Comparison of ENCODE assay signal across 18 cellular contexts in genomic region chr20:44468044-44468782, GRCh38.
"Had no signal": no experiment of that assay in that cellular context is flagged by ENCODE, and none has a peak within 500 bp of the region (broad histone marks: within the 10 kb centered on the region; RNA-seq: fewer than 3 reads in every experiment).

No MANE protein-coding gene starts in this region.

- H3K27me3 ChIP-seq: upper lobe of left lung had no signal

- H3K27ac Mint-ChIP-seq: activated naive CD4-positive, alpha-beta T cell treated with anti-CD3 and anti-CD28 coated beads, Interleukin-2, amount 50 U/mL, for 72 hours; activated T-cell treated with anti-CD3 and anti-CD28 coated beads, Interleukin-2, amount 50 U/mL, for 72 hours; mesothelial cell of epicardium; natural killer cell treated with Interleukin-12 subunit alpha and Interleukin-12 subunit beta and Interleukin-15 and Interleukin-18, amount 100 ng/mL, for 72 hours; stimulated activated naive CD8-positive, alpha-beta T cell treated with anti-CD3 and anti-CD28 coated beads, Interleukin-15, Interleukin-2, amounts not matched to agents 100 ng/mL and 50 ng/mL, for 24 hours had no signal

- H3K9me3 ChIP-seq: lower lobe of right lung, upper lobe of left lung had no signal

- H3K9me3 Mint-ChIP-seq: activated naive CD4-positive, alpha-beta T cell treated with anti-CD3 and anti-CD28 coated beads, Interleukin-2, amount 50 U/mL, for 72 hours; activated T-cell treated with anti-CD3 and anti-CD28 coated beads, Interleukin-2, amount 50 U/mL, for 72 hours; mesothelial cell of epicardium; natural killer cell treated with Interleukin-12 subunit alpha and Interleukin-12 subunit beta and Interleukin-15 and Interleukin-18, amount 100 ng/mL, for 72 hours; stimulated activated naive CD8-positive, alpha-beta T cell treated with anti-CD3 and anti-CD28 coated beads, Interleukin-15, Interleukin-2, amounts not matched to agents 100 ng/mL and 50 ng/mL, for 24 hours had no signal

- H3K27me3 Mint-ChIP-seq: natural killer cell treated with Interleukin-12 subunit alpha and Interleukin-12 subunit beta and Interleukin-15 and Interleukin-18, amount 100 ng/mL, for 72 hours; stimulated activated naive CD8-positive, alpha-beta T cell treated with anti-CD3 and anti-CD28 coated beads, Interleukin-15, Interleukin-2, amounts not matched to agents 100 ng/mL and 50 ng/mL, for 24 hours had no signal

- H3K36me3 Mint-ChIP-seq: activated naive CD4-positive, alpha-beta T cell treated with anti-CD3 and anti-CD28 coated beads, Interleukin-2, amount 50 U/mL, for 72 hours; mesothelial cell of epicardium; natural killer cell treated with Interleukin-12 subunit alpha and Interleukin-12 subunit beta and Interleukin-15 and Interleukin-18, amount 100 ng/mL, for 72 hours had no signal

- H3K4me1 ChIP-seq: lower lobe of right lung had no signal

- H3K4me3 ChIP-seq: lower lobe of right lung, skin epidermis, upper lobe of left lung had no signal

- H3K4me3 Mint-ChIP-seq: activated T-cell treated with anti-CD3 and anti-CD28 coated beads, Interleukin-2, amount 50 U/mL, for 72 hours; mesothelial cell of epicardium; natural killer cell treated with Interleukin-12 subunit alpha and Interleukin-12 subunit beta and Interleukin-15 and Interleukin-18, amount 100 ng/mL, for 72 hours; stimulated activated naive CD8-positive, alpha-beta T cell treated with anti-CD3 and anti-CD28 coated beads, Interleukin-15, Interleukin-2, amounts not matched to agents 100 ng/mL and 50 ng/mL, for 24 hours had no signal

- H3K36me3 ChIP-seq: lower lobe of right lung, upper lobe of left lung, WERI-Rb-1 had no signal

- H3K27ac ChIP-seq: lower lobe of right lung, WERI-Rb-1 had no signal

- ATAC-seq: activated naive CD4-positive, alpha-beta T cell treated with anti-CD3 and anti-CD28 coated beads, Interleukin-2, amount 50 U/mL, for 72 hours; activated T-cell treated with anti-CD3 and anti-CD28 coated beads, Interleukin-2, amount 50 U/mL, for 72 hours; esophagus mucosa; natural killer cell treated with Interleukin-12 subunit alpha and Interleukin-12 subunit beta and Interleukin-15 and Interleukin-18, amount 100 ng/mL, for 72 hours had no signal

- DNase-seq: activated CD4-positive, alpha-beta T cell treated with anti-CD3 and anti-CD28 coated beads for 1 hour; activated CD8-positive, alpha-beta memory T cell treated with anti-CD3 and anti-CD28 coated beads for 24 hours; activated CD8-positive, alpha-beta memory T cell treated with anti-CD3 and anti-CD28 coated beads, Interleukin-2, amount 50 U/mL, for 48 hours; activated effector memory CD4-positive, alpha-beta T cell treated with anti-CD3 and anti-CD28 coated beads, Interleukin-2, amount 50 U/mL, for 16 hours; activated T-cell treated with anti-CD3 and anti-CD28 coated beads, Interleukin-2, amount 50 U/mL, for 72 hours; effector CD4-positive, alpha-beta T cell; lower lobe of right lung; nucleus accumbens; posterior cingulate gyrus; retina; upper lobe of left lung; WERI-Rb-1 had no signal

- H3K4me1 Mint-ChIP-seq: mesothelial cell of epicardium had no signal
